Comparison of ENCODE assay signal across 8 cellular contexts in the genomic region with DNA sequence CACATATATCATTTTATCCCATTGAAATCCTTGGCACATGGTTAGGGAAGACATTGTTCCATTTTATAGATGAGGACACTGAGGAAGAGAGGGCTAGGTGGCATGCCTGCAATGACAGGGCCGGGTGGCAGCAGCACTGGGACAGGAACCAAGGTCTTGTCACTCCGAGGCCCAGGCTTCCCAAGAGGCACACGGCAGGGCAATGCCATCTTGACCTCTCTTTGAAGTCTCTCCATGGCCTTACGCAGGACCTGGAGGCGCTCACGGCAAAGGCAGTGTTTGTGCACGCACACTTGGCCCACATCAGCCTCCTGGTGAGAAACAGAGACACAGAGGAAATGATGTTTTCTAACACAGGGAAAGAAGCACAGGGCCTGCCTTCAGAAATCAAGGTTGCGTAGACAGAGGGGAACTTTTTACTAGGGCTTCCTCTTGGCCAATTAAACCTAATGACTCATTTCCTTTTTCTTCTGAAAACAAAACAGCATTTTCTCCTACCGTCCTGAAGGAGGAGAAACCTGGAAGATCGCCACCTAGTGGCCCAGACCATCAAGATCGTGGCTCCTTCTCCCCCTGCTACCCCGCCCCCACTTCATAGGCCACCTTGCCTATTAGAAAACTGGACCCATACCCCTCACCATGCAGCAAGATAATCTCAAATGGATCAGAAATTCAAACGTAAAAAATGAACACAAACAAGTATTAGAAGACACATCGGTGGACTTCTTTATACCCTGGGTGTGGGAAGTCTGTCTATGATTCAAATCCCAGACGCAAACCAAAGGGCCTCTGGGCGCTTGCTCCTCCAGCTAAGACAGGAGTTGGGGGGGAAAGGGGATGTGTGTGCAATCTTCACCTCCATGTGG.
DNase-seq lines count a peak whose midpoint lies in the region; ATAC-seq and TF ChIP-seq lines count a peak whose summit lies in the region.

No MANE protein-coding gene starts in this region.

- no peaks in the 10 kb centered on the region for H3K36me3 Mint-ChIP-seq in HFFc6 (ENCODE audit: low read depth)

- TF ChIP-seq POLR2A in vagina (IDR thresholded peaks at IDR 0.05) = no peak

- intact Hi-C loops in left ventricle myocardium superior (cut with micrococcal nuclease) = loop anchor here (10.0 kb wide), 1 partner anchor 155 kb away; no protein-coding TSS in a partner anchor
- intact Hi-C loops in vagina (cut with DNase I) = loop anchor here (10.0 kb wide), 2 partner anchors 295 to 635 kb away; a partner anchor contains a TSS

- H3K27ac Mint-ChIP-seq in HFFc6 = peak overlapping the region; percentile 93

- H3K4me3 ChIP-seq in rectal smooth muscle tissue (ENCODE audit: low read length) = peak overlapping the region; percentile 59
- no peak overlapping the region for H3K4me3 ChIP-seq in vagina

- H3K9me3 Mint-ChIP-seq in HFFc6 = no peaks in the 10 kb centered on the region

- ATAC-seq in left ventricle myocardium superior = peak; percentile 87

- peak; percentile 94 for DNase-seq in HFFc6
- peak; percentile 94 for DNase-seq in NAMALWA (ENCODE audit: low spot score)
- peak; percentile 62 for DNase-seq in T follicular helper cell (ENCODE audit: low read depth)
- peak; percentile 94 for DNase-seq in amniotic epithelial cell (ENCODE audit: low read depth)
- peak; percentile 90 for DNase-seq in left ventricle myocardium superior
- DNase-seq in vagina (ENCODE audit: extremely low spot score in 2 of 2) = no peak

- no peaks in the 10 kb centered on the region; the same call in 1 of the 2 replicates for H3K27me3 Mint-ChIP-seq in HFFc6 (ENCODE audit: insufficient read depth)

- H3K4me1 ChIP-seq in rectal smooth muscle tissue (ENCODE audit: control insufficient read depth, insufficient read depth, low read length) = peaks cover 4% of the 10 kb centered on the region
- peaks cover 24% of the 10 kb centered on the region for H3K4me1 ChIP-seq in vagina

- H3K27ac ChIP-seq in rectal smooth muscle tissue (ENCODE audit: low read depth, low read length) (peak overlapping the region; percentile 81), vagina (peak overlapping the region; percentile 83)

- no peaks in the 10 kb centered on the region for H3K9me3 ChIP-seq in vagina

- H3K4me1 Mint-ChIP-seq in HFFc6 (ENCODE audit: low read depth) = peaks cover 33% of the 10 kb centered on the region

- H3K36me3 ChIP-seq in rectal smooth muscle tissue (ENCODE audit: control insufficient read depth, insufficient read depth, low read length) = no peaks in the 10 kb centered on the region
- H3K36me3 ChIP-seq in vagina = no peaks in the 10 kb centered on the region

- TF ChIP-seq CTCF in GM12872 (IDR thresholded peaks at IDR 0.05; ENCODE audit: insufficient read depth, low read depth, low read length) (peak; percentile 87), HFFc6 (IDR thresholded peaks at IDR 0.05) (peak; percentile 95), vagina (IDR thresholded peaks at IDR 0.05) (peak; percentile 65 to 94 (median 79))

- peaks cover under 1% of the 10 kb centered on the region for H3K27me3 ChIP-seq in rectal smooth muscle tissue (ENCODE audit: control insufficient read depth, insufficient read depth, low read length)
- no peaks in the 10 kb centered on the region for H3K27me3 ChIP-seq in vagina

- H3K9ac ChIP-seq in rectal smooth muscle tissue (ENCODE audit: low read length) = no peak overlapping the region

- peak overlapping the region; percentile 43 for H3K4me3 Mint-ChIP-seq in HFFc6

Comparison
In these comparisons a context has a peak if more than half of its experiments do, and no peak if none do; other contexts are left out.
1. DNase-seq: peak in HFFc6 (single experiment), NAMALWA (single experiment), T follicular helper cell (single experiment), amniotic epithelial cell (single experiment) and left ventricle myocardium superior (single experiment); none in vagina (0 of 2).
2. Peak in every context shown above with its lines, with median percentiles within 50 percentile points of each other: CTCF ChIP-seq.